In the genomic region with DNA sequence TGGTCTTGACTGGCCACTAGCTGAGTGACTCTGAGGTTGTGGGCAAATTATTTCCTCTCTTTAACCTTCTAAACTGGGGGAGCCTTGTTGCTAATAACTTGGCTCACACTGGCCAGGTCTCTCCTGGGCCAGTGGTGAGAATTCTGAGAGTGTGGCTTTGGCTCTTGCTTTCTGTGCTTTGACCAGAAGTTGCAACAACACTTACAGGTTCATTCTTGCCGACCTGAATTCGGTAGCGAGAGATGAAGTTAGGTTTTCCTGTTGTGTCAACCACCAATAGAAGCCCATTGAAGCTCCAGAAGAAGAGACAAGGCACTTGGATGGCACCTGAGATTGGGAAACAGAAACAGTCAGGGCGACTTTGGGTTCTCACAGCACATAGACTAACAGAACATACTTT, we compare ENCODE assay signal across 14 cellular contexts. TPM values are rescaled to one million over a fixed set of nuclear protein-coding genes. Genes with fewer than 3 reads are reported as not detected.
A peak's percentile ranks its signal among the peaks of the same experiment; 100 is the strongest.
DNase-seq lines count a peak whose midpoint lies in the region; ATAC-seq, FAIRE-seq and TF ChIP-seq lines count a peak whose summit lies in the region.
"Had no signal": no experiment of that assay in that cellular context is flagged by ENCODE, and none has a peak within 500 bp of the region (broad histone marks: within the 10 kb centered on the region; RNA-seq: fewer than 3 reads in every experiment).

No MANE protein-coding gene starts in this region.

- 90 to 95% (median 94%) methylated on average over 4 of the region's 4 CpGs for WGBS in ovary, 3 donors

- H3K36me3 ChIP-seq in upper lobe of right lung (peaks cover 25% of the 10 kb centered on the region), ovary (no peaks in the 10 kb centered on the region)
- H3K36me3 ChIP-seq: pancreas had no signal

- TF ChIP-seq POLR2A in GM18505 (IDR thresholded peaks at IDR 0.05; ENCODE audit: borderline replicate concordance, extremely low read depth, insufficient read depth, insufficient read length): no peak
- TF ChIP-seq POLR2A in ovary (IDR thresholded peaks at IDR 0.05): no peak
- no peak for TF ChIP-seq POLR2A in H54 (IDR thresholded peaks at IDR 0.05; ENCODE audit: low read depth, low read length)

- H3K4me3 ChIP-seq in upper lobe of right lung (no peak overlapping the region), ovary (no peak overlapping the region)
- H3K4me3 ChIP-seq: hepatocyte, pancreas had no signal

- H3K4me1 Mint-ChIP-seq in activated naive CD4-positive, alpha-beta T cell treated with anti-CD3 and anti-CD28 coated beads, Interleukin-2, amount 50 U/mL, for 24 hours: peaks cover 47% of the 10 kb centered on the region
- peaks cover 48% of the 10 kb centered on the region for H3K4me1 Mint-ChIP-seq in activated CD4-positive, alpha-beta memory T cell treated with anti-CD3 and anti-CD28 coated beads, Interleukin-2, amount 10 ng/mL, durations not matched to agents 7 days and 5 days

- intact Hi-C loops in upper lobe of right lung (cut with DNase I): no loop called here
- intact Hi-C loops in ovary (cut with DNase I): no loop called here

- H3K36me3 Mint-ChIP-seq in activated naive CD4-positive, alpha-beta T cell treated with anti-CD3 and anti-CD28 coated beads, Interleukin-2, amount 50 U/mL, for 24 hours: peaks cover 11% of the 10 kb centered on the region
- H3K36me3 Mint-ChIP-seq in activated CD4-positive, alpha-beta memory T cell treated with anti-CD3 and anti-CD28 coated beads, Interleukin-2, amount 10 ng/mL, durations not matched to agents 7 days and 5 days (ENCODE audit: low read depth): peaks cover 21% of the 10 kb centered on the region

- H3K27ac Mint-ChIP-seq in activated naive CD4-positive, alpha-beta T cell treated with anti-CD3 and anti-CD28 coated beads, Interleukin-2, amount 50 U/mL, for 24 hours: peak overlapping the region; percentile 81
- peak overlapping the region; percentile 88 for H3K27ac Mint-ChIP-seq in activated CD4-positive, alpha-beta memory T cell treated with anti-CD3 and anti-CD28 coated beads, Interleukin-2, amount 10 ng/mL, durations not matched to agents 7 days and 5 days
- H3K27ac Mint-ChIP-seq: mesothelial cell of epicardium; stimulated activated memory B cell treated with anti-CD40 and anti-IgM and Interleukin-4, amounts not matched to agents 10 μg/mL and 1 μg/mL and 100 μg/mL, for 72 hours had no signal

- H3K27me3 ChIP-seq in foreskin keratinocyte: no peaks in the 10 kb centered on the region
- H3K27me3 ChIP-seq in upper lobe of right lung: no peaks in the 10 kb centered on the region
- H3K27me3 ChIP-seq in ovary: no peaks in the 10 kb centered on the region
- H3K27me3 ChIP-seq: hepatocyte, pancreas had no signal

- no peaks in the 10 kb centered on the region for H3K9me3 Mint-ChIP-seq in activated naive CD4-positive, alpha-beta T cell treated with anti-CD3 and anti-CD28 coated beads, Interleukin-2, amount 50 U/mL, for 24 hours
- H3K9me3 Mint-ChIP-seq in activated CD4-positive, alpha-beta memory T cell treated with anti-CD3 and anti-CD28 coated beads, Interleukin-2, amount 10 ng/mL, durations not matched to agents 7 days and 5 days: no peaks in the 10 kb centered on the region
- H3K9me3 Mint-ChIP-seq: mesothelial cell of epicardium; stimulated activated memory B cell treated with anti-CD40 and anti-IgM and Interleukin-4, amounts not matched to agents 10 μg/mL and 1 μg/mL and 100 μg/mL, for 72 hours had no signal

- FAIRE-seq in H54 (lab: Jason Lieb, UNC): no peak
- FAIRE-seq: G401.6, pancreas had no signal

- H3K27me3 Mint-ChIP-seq in activated naive CD4-positive, alpha-beta T cell treated with anti-CD3 and anti-CD28 coated beads, Interleukin-2, amount 50 U/mL, for 24 hours: no peaks in the 10 kb centered on the region
- no peaks in the 10 kb centered on the region for H3K27me3 Mint-ChIP-seq in activated CD4-positive, alpha-beta memory T cell treated with anti-CD3 and anti-CD28 coated beads, Interleukin-2, amount 10 ng/mL, durations not matched to agents 7 days and 5 days
- H3K27me3 Mint-ChIP-seq: stimulated activated memory B cell treated with anti-CD40 and anti-IgM and Interleukin-4, amounts not matched to agents 10 μg/mL and 1 μg/mL and 100 μg/mL, for 72 hours had no signal

- no peak for ATAC-seq in foreskin keratinocyte
- ATAC-seq in upper lobe of right lung: no peak
- no peak for ATAC-seq in GM18505 (IDR thresholded peaks at IDR 0.05; ENCODE audit: unreplicated experiment)
- ATAC-seq: stimulated activated memory B cell treated with anti-CD40 and anti-IgM and Interleukin-4, amounts not matched to agents 10 μg/mL and 1 μg/mL and 100 μg/mL, for 72 hours had no signal

- H3K4me3 Mint-ChIP-seq in activated naive CD4-positive, alpha-beta T cell treated with anti-CD3 and anti-CD28 coated beads, Interleukin-2, amount 50 U/mL, for 24 hours: peak overlapping the region; percentile 39
- H3K4me3 Mint-ChIP-seq in activated CD4-positive, alpha-beta memory T cell treated with anti-CD3 and anti-CD28 coated beads, Interleukin-2, amount 10 ng/mL, durations not matched to agents 7 days and 5 days: no peak overlapping the region
- H3K4me3 Mint-ChIP-seq: mesothelial cell of epicardium; stimulated activated memory B cell treated with anti-CD40 and anti-IgM and Interleukin-4, amounts not matched to agents 10 μg/mL and 1 μg/mL and 100 μg/mL, for 72 hours had no signal

- TF ChIP-seq CTCF in foreskin keratinocyte (conservative IDR thresholded peaks at IDR 0.05) (no peak), upper lobe of right lung (IDR thresholded peaks at IDR 0.05) (no peak), ovary (IDR thresholded peaks at IDR 0.05) (no peak)

- TF ChIP-seq EP300 in ovary (IDR thresholded peaks at IDR 0.05): no peak

- no peaks in the 10 kb centered on the region for H3K9me3 ChIP-seq in upper lobe of right lung
- no peaks in the 10 kb centered on the region for H3K9me3 ChIP-seq in ovary
- H3K9me3 ChIP-seq: pancreas had no signal

- CTCF ChIA-PET in activated CD4-positive, alpha-beta memory T cell treated with anti-CD3 and anti-CD28 coated beads, Interleukin-2, amount 10 ng/mL, durations not matched to agents 7 days and 5 days (lab: Charles Lee): interaction anchor here (1.1 kb wide), 1 partner anchor 12 kb away, joined by 6 read pairs; no protein-coding TSS in a partner anchor

- H3K4me1 ChIP-seq in foreskin keratinocyte (peaks cover 50% of the 10 kb centered on the region), upper lobe of right lung (peaks cover 19% of the 10 kb centered on the region), ovary (ENCODE audit: insufficient read depth) (peaks cover 4% of the 10 kb centered on the region)
- H3K4me1 ChIP-seq: pancreas had no signal

- POLR2A ChIA-PET in activated CD4-positive, alpha-beta memory T cell treated with anti-CD3 and anti-CD28 coated beads, Interleukin-2, amount 10 ng/mL, durations not matched to agents 7 days and 5 days (lab: Charles Lee): interaction anchor here (2.3 to 2.8 kb wide), 3 partner anchors 13 to 29 kb away, joined by 8 to 28 read pairs (median 8); partner anchors contain the start of gene CNOT8

- H3K27ac ChIP-seq in foreskin keratinocyte (peak overlapping the region; percentile 70), upper lobe of right lung (peak overlapping the region; percentile 37), ovary (no peak overlapping the region)
- H3K27ac ChIP-seq: hepatocyte, pancreas had no signal

- no peak for DNase-seq in activated naive CD4-positive, alpha-beta T cell treated with anti-CD3 and anti-CD28 coated beads, Interleukin-2, amount 50 U/mL, for 16 hours
- DNase-seq in activated CD4-positive, alpha-beta memory T cell treated with anti-CD3 and anti-CD28 coated beads, Interleukin-2, amount 10 ng/mL, durations not matched to agents 7 days and 5 days: no peak
- DNase-seq in foreskin keratinocyte (peak; percentile 34), upper lobe of right lung (no peak), ovary (no peak), H54 (ENCODE audit: insufficient read length, low spot score) (no peak)
- DNase-seq: activated CD4-positive, CD25-positive, alpha-beta regulatory T cell; pancreas had no signal

RNA-seq across cellular contexts. Expression of gene FAXDC2, which starts 19.8 kb away (rescaled TPM):
- not detected for total RNA-seq in activated CD4-positive, alpha-beta memory T cell treated with anti-CD3 and anti-CD28 coated beads, Interleukin-2, amount 10 ng/mL, durations not matched to agents 7 days and 5 days
- total RNA-seq in foreskin keratinocyte (4.4 and 4.7 TPM in 2 replicates), upper lobe of right lung (79.0 TPM), ovary (10 to 100 TPM; 15.2 to 40.7 (median 23.1) TPM)
- polyA plus RNA-seq in foreskin keratinocyte (2.2 and 2.4 TPM in 2 replicates), ovary (100 to 1,000 TPM in 1 of 2 donors, 10 to 100 TPM in 1; 43.7 to 120 TPM)

RNA-seq across cellular contexts. Expression of gene CNOT8, which starts 27.8 kb away (rescaled TPM):
- total RNA-seq in activated CD4-positive, alpha-beta memory T cell treated with anti-CD3 and anti-CD28 coated beads, Interleukin-2, amount 10 ng/mL, durations not matched to agents 7 days and 5 days: 10 to 100 TPM; 86.2 to 94.5 TPM
- total RNA-seq in foreskin keratinocyte: 32.4 and 34.2 TPM in 2 replicates
- polyA plus RNA-seq in foreskin keratinocyte: 19.5 and 22.2 TPM in 2 replicates
- total RNA-seq in upper lobe of right lung: 101 TPM
- 10 to 100 TPM; 34.0 to 51.0 (median 40.5) TPM for total RNA-seq in ovary
- polyA plus RNA-seq in ovary: 10 to 100 TPM; 35.4 to 40.7 TPM

Comparison
In these comparisons a context has a peak if more than half of its experiments do, and no peak if none do; other contexts are left out.
1. DNase-seq: peak in foreskin keratinocyte (2 of 2); none in activated naive CD4-positive, alpha-beta T cell treated with anti-CD3 and anti-CD28 coated beads, Interleukin-2, amount 50 U/mL, for 16 hours (single experiment), activated CD4-positive, alpha-beta memory T cell treated with anti-CD3 and anti-CD28 coated beads, Interleukin-2, amount 10 ng/mL, durations not matched to agents 7 days and 5 days (single experiment), upper lobe of right lung (single experiment), ovary (0 of 5) and H54 (single experiment).
2. H3K27ac ChIP-seq: peak in foreskin keratinocyte (single experiment) and upper lobe of right lung (single experiment); none in ovary (0 of 2).